In the genomic region with DNA sequence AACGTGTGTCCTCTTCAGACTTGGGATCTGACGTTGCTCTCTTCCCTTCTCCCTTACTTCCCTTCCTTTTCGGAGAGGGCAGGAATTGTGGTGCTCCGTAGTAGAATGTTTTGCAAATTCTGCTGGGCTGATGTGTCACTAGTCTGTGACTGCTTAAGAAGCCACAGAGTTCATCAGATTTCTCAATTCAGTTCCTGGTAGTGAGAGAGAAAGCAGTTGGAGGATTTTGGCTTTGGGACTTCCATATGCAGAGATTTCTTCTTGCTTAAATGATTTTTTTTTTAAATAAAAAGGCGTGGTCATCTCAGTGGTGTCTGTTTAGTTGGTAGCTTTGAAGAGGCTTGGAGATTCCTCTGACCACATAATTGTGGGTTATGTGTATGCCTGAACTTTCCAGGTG, we compare ENCODE assay signal across 22 cellular contexts. TPM values are rescaled to one million over a fixed set of nuclear protein-coding genes. Genes with fewer than 3 reads are reported as not detected.
DNase-seq lines count a peak whose midpoint lies in the region; ATAC-seq, FAIRE-seq and TF ChIP-seq lines count a peak whose summit lies in the region.
"Had no signal": no experiment of that assay in that cellular context is flagged by ENCODE, and none has a peak within 500 bp of the region (broad histone marks: within the 10 kb centered on the region; RNA-seq: fewer than 3 reads in every experiment).

No MANE protein-coding gene starts in this region.

- peaks cover 6% of the 10 kb centered on the region for H3K4me1 Mint-ChIP-seq in astrocyte (ENCODE audit: low read depth, unreplicated experiment)
- H3K4me1 Mint-ChIP-seq in activated T-cell treated with anti-CD3 and anti-CD28 coated beads, Interleukin-2, amount 50 U/mL, for 72 hours (ENCODE audit: low read depth) = peaks cover 14% of the 10 kb centered on the region

- peak; percentile 57 for DNase-seq in BJ (ENCODE audit: low read depth)
- DNase-seq in M059J (ENCODE audit: low read depth) = peak; percentile 9
- DNase-seq in astrocyte (ENCODE audit: low read depth) = peak; percentile 24
- DNase-seq in mesenchymal stem cell = peak; percentile 30
- DNase-seq in cerebellar nuclear complex (lab: John Stamatoyannopoulos, UW) = no peak
- DNase-seq in activated T-cell treated with anti-CD3 and anti-CD28 coated beads, Interleukin-2, amount 50 U/mL, for 72 hours = no peak
- no peak for DNase-seq in H7
- no peak for DNase-seq in hypothalamus (lab: John Stamatoyannopoulos, UW)
- DNase-seq: activated CD8-positive, alpha-beta memory T cell treated with anti-CD3 and anti-CD28 coated beads, Interleukin-2, amount 10 ng/mL, durations not matched to agents 7 days and 5 days; activated gamma-delta T cell treated with Interleukin-2 at 50 U/mL for 16 hours; BE2C; cortex of kidney; kidney glomerular epithelial cell; MM.1S; NCI-H2081 treated with DMSO at 0.1 percent for 48 hours; ovary; stimulated activated CD4-positive, alpha-beta T cell treated with anti-CD3 and anti-CD28 coated beads, Interleukin-4, amount 100 ng/mL, for 4 hours had no signal

- H3K4me3 ChIP-seq in BJ (ENCODE audit: low read depth, low read length) (no peak overlapping the region), astrocyte (ENCODE audit: insufficient read depth, low read depth, low read length) (no peak overlapping the region), mesenchymal stem cell (ENCODE audit: insufficient read depth in 1 of 2, low read depth in 1 of 2, low read length in 2 of 2) (no peak overlapping the region), H7 (ENCODE audit: insufficient read depth, low read depth, low read length) (no peak overlapping the region)
- H3K4me3 ChIP-seq: ovary, skin epidermis, thoracic aorta had no signal

- H2AFZ ChIP-seq in astrocyte (ENCODE audit: low read depth, low read length) (no peak overlapping the region), mesenchymal stem cell (ENCODE audit: low read depth, low read length) (no peak overlapping the region)

- H3K27ac ChIP-seq in astrocyte (ENCODE audit: low read depth, low read length) (no peak overlapping the region), mesenchymal stem cell (ENCODE audit: low read length, poor library complexity, severe bottlenecking) (no peak overlapping the region)
- H3K27ac ChIP-seq: epithelial cell of prostate, ovary, thoracic aorta had no signal

- H3K27me3 ChIP-seq in BJ (ENCODE audit: control insufficient read depth, insufficient read depth, low read length) (no peaks in the 10 kb centered on the region), astrocyte (ENCODE audit: insufficient read depth, low read length) (no peaks in the 10 kb centered on the region), mesenchymal stem cell (ENCODE audit: control insufficient read depth in 1 of 2, insufficient read depth in 1 of 2, low read length in 2 of 2) (no peaks in the 10 kb centered on the region), H7 (ENCODE audit: control insufficient read depth, insufficient read depth, low read length) (no peaks in the 10 kb centered on the region; the same call in 1 of the 2 replicates)
- H3K27me3 ChIP-seq: BE2C, ovary had no signal

- H3K18ac ChIP-seq in mesenchymal stem cell (ENCODE audit: low read depth in 1 of 2, low read length in 2 of 2) = no peak overlapping the region

- CTCF ChIA-PET in BJ (lab: Yijun Ruan, JAX) = interaction anchor here (1.3 to 1.7 kb wide), 2 partner anchors 10 to 12 kb away, joined by 3 to 5 read pairs; partner anchors contain the start of gene CEMIP

- H2BK120ac ChIP-seq in mesenchymal stem cell (ENCODE audit: low read depth, low read length) = no peak overlapping the region

- H2BK15ac ChIP-seq in mesenchymal stem cell (ENCODE audit: low read depth, poor library complexity, severe bottlenecking) = no peak overlapping the region

- no peak overlapping the region for H3K27ac Mint-ChIP-seq in astrocyte (ENCODE audit: unreplicated experiment)
- H3K27ac Mint-ChIP-seq in activated T-cell treated with anti-CD3 and anti-CD28 coated beads, Interleukin-2, amount 50 U/mL, for 72 hours = no peak overlapping the region
- H3K27ac Mint-ChIP-seq: activated CD8-positive, alpha-beta memory T cell treated with anti-CD3 and anti-CD28 coated beads, Interleukin-2, amount 10 ng/mL, durations not matched to agents 7 days and 5 days had no signal

- no peaks in the 10 kb centered on the region for H3K36me3 Mint-ChIP-seq in astrocyte (ENCODE audit: low read depth, unreplicated experiment)
- H3K36me3 Mint-ChIP-seq in activated T-cell treated with anti-CD3 and anti-CD28 coated beads, Interleukin-2, amount 50 U/mL, for 72 hours (ENCODE audit: insufficient read depth in 2 of 2) = no peaks in the 10 kb centered on the region
- H3K36me3 Mint-ChIP-seq: activated CD8-positive, alpha-beta memory T cell treated with anti-CD3 and anti-CD28 coated beads, Interleukin-2, amount 10 ng/mL, durations not matched to agents 7 days and 5 days had no signal

- TF ChIP-seq CTCF in BJ (IDR thresholded peaks at IDR 0.05; ENCODE audit: insufficient read depth, low read depth, low read length) (no peak), astrocyte (IDR thresholded peaks at IDR 0.05; ENCODE audit: insufficient read depth, low read depth, low read length) (no peak)

- H3K9ac ChIP-seq in astrocyte (ENCODE audit: low read length) (no peak overlapping the region), mesenchymal stem cell (ENCODE audit: low read length) (peak overlapping the region; percentile 48)

- FAIRE-seq in astrocyte (lab: Jason Lieb, UNC) = no peak

- H2BK5ac ChIP-seq in mesenchymal stem cell (ENCODE audit: low read depth, low read length, poor library complexity, severe bottlenecking) = no peak overlapping the region

- H3K4me3 Mint-ChIP-seq in astrocyte (ENCODE audit: unreplicated experiment) = no peak overlapping the region
- no peak overlapping the region for H3K4me3 Mint-ChIP-seq in activated T-cell treated with anti-CD3 and anti-CD28 coated beads, Interleukin-2, amount 50 U/mL, for 72 hours
- H3K4me3 Mint-ChIP-seq: activated CD8-positive, alpha-beta memory T cell treated with anti-CD3 and anti-CD28 coated beads, Interleukin-2, amount 10 ng/mL, durations not matched to agents 7 days and 5 days had no signal

- H3K4me2 ChIP-seq in astrocyte (ENCODE audit: low read length) = no peak overlapping the region
- H3K4me2 ChIP-seq in mesenchymal stem cell (ENCODE audit: low read length, poor library complexity, severe bottlenecking) = no peak overlapping the region

- H3K4me1 ChIP-seq in astrocyte (ENCODE audit: insufficient read depth, low read length) = no peaks in the 10 kb centered on the region
- H3K4me1 ChIP-seq in mesenchymal stem cell (ENCODE audit: control insufficient read depth, insufficient read depth, low read depth, low read length) = peaks cover 2% of the 10 kb centered on the region
- H3K4me1 ChIP-seq: BE2C had no signal

- no peak for ATAC-seq in activated T-cell treated with anti-CD3 and anti-CD28 coated beads, Interleukin-2, amount 50 U/mL, for 72 hours (replicated peaks in 1 of 2)
- ATAC-seq: activated CD4-positive, CD25-positive, alpha-beta regulatory T cell treated with anti-CD3 and anti-CD28 coated beads, Interleukin-2, amount 50 U/mL, for 24 hours; activated CD8-positive, alpha-beta memory T cell treated with anti-CD3 and anti-CD28 coated beads, Interleukin-2, amount 10 ng/mL, durations not matched to agents 7 days and 5 days; HCT116 had no signal

- H2BK12ac ChIP-seq in mesenchymal stem cell (ENCODE audit: low read length in 2 of 2) = no peak overlapping the region

- H4K20me1 ChIP-seq in astrocyte (ENCODE audit: insufficient read depth, low read length) = peaks cover 36% of the 10 kb centered on the region

- WGBS in mesenchymal stem cell = 43% methylated on average over 3 of the region's 5 CpGs

- peaks cover 28% of the 10 kb centered on the region for H3K27me3 Mint-ChIP-seq in astrocyte (ENCODE audit: low read depth, unreplicated experiment)
- peaks cover 34% of the 10 kb centered on the region for H3K27me3 Mint-ChIP-seq in activated T-cell treated with anti-CD3 and anti-CD28 coated beads, Interleukin-2, amount 50 U/mL, for 72 hours (ENCODE audit: low read depth)

- no peak overlapping the region for H3K4ac ChIP-seq in mesenchymal stem cell (ENCODE audit: low read depth in 1 of 2, low read length in 2 of 2)

- POLR2A ChIA-PET in BJ (lab: Charles Lee) = interaction anchor here (0.8 kb wide), 1 partner anchor 222 kb away, joined by 4 read pairs; no protein-coding TSS in a partner anchor

- no peak overlapping the region for H4K91ac ChIP-seq in mesenchymal stem cell (ENCODE audit: low read length)

- no peaks in the 10 kb centered on the region for H3K9me3 ChIP-seq in astrocyte (ENCODE audit: insufficient read depth, low read depth, low read length)
- H3K9me3 ChIP-seq in mesenchymal stem cell (ENCODE audit: control insufficient read depth, low read length) = no peaks in the 10 kb centered on the region
- H3K9me3 ChIP-seq: BE2C, ovary, thoracic aorta had no signal

- H3K14ac ChIP-seq in mesenchymal stem cell (ENCODE audit: low read length in 2 of 2) = no peak overlapping the region

- no peak overlapping the region for H4K8ac ChIP-seq in mesenchymal stem cell (ENCODE audit: low read length)

- peaks cover 54% of the 10 kb centered on the region for H3K36me3 ChIP-seq in BJ (ENCODE audit: control insufficient read depth, insufficient read depth, low read length)
- H3K36me3 ChIP-seq in astrocyte (ENCODE audit: insufficient read depth, low read length) = peaks cover 3% of the 10 kb centered on the region
- H3K36me3 ChIP-seq in mesenchymal stem cell (ENCODE audit: control insufficient read depth in 1 of 2, insufficient read depth in 2 of 2, low read depth in 1 of 2, low read length in 2 of 2) = peaks cover 0 to 96% of the 10 kb centered on the region in 2 experiments
- H3K36me3 ChIP-seq in H7 (replicated peaks; ENCODE audit: control insufficient read depth, insufficient read depth, low read length) = no peaks in the 10 kb centered on the region
- H3K36me3 ChIP-seq: BE2C, ovary, thoracic aorta had no signal

- no peaks in the 10 kb centered on the region for H3K79me1 ChIP-seq in mesenchymal stem cell (replicated peaks; ENCODE audit: low read length, poor library complexity, severe bottlenecking)

- no peak overlapping the region for H3K23ac ChIP-seq in mesenchymal stem cell (ENCODE audit: low read length in 2 of 2)

- H3K79me2 ChIP-seq in astrocyte (ENCODE audit: insufficient read depth, low read length) = no peaks in the 10 kb centered on the region

- no peak overlapping the region for H2AK5ac ChIP-seq in mesenchymal stem cell (ENCODE audit: low read length, severe bottlenecking)

- H3K9me3 Mint-ChIP-seq in astrocyte (ENCODE audit: unreplicated experiment) = no peaks in the 10 kb centered on the region
- no peaks in the 10 kb centered on the region for H3K9me3 Mint-ChIP-seq in activated T-cell treated with anti-CD3 and anti-CD28 coated beads, Interleukin-2, amount 50 U/mL, for 72 hours

RNA-seq across cellular contexts. Expression of gene CEMIP, which starts 10.1 kb away (rescaled TPM):
- polyA plus RNA-seq in BJ (2011; rRNA removed) = 497 and 725 TPM in 2 replicates
- polyA minus RNA-seq in BJ (2011; rRNA and poly(A)+ RNA removed) = 369 and 383 TPM in 2 replicates
- total RNA-seq in M059J (2014; rRNA removed; shearing (Covaris generic)) = 2.1 and 4.0 TPM in 2 replicates
- total RNA-seq in astrocyte = 3.6 and 5.5 TPM in 2 replicates
- 4.8 TPM for polyA plus RNA-seq in mesenchymal stem cell (2013, experiment 1 of 2)
- polyA plus RNA-seq in mesenchymal stem cell (2013, experiment 2 of 2) = 4.8 TPM
- total RNA-seq in activated T-cell treated with anti-CD3 and anti-CD28 coated beads, Interleukin-2, amount 50 U/mL, for 72 hours = under 1 TPM; 0.05 to 0.09 TPM
- total RNA-seq in H7 (2014; rRNA removed; shearing (Covaris generic)) = 0.03 TPM in 1 of 2 replicates, not detected in the other
- total RNA-seq: activated CD8-positive, alpha-beta memory T cell treated with anti-CD3 and anti-CD28 coated beads, Interleukin-2, amount 10 ng/mL, durations not matched to agents 7 days and 5 days had no signal

Comparison
In these comparisons a context has a peak if more than half of its experiments do, and no peak if none do; other contexts are left out.
1. DNase-seq: peak in BJ (single experiment), M059J (single experiment), astrocyte (single experiment) and mesenchymal stem cell (single experiment); none in cerebellar nuclear complex (0 of 2), activated T-cell treated with anti-CD3 and anti-CD28 coated beads, Interleukin-2, amount 50 U/mL, for 72 hours (0 of 2), H7 (single experiment) and hypothalamus (0 of 51).